Comparison of ENCODE assay signal across 18 cellular contexts in genomic region chrX:146481735-146482134, GRCh38.
"Had no signal": no experiment of that assay in that cellular context is flagged by ENCODE, and none has a peak within 500 bp of the region (broad histone marks: within the 10 kb centered on the region; RNA-seq: fewer than 3 reads in every experiment).

No MANE protein-coding gene starts in this region.

- H3K36me3 Mint-ChIP-seq: activated naive CD4-positive, alpha-beta T cell treated with anti-CD3 and anti-CD28 coated beads, Interleukin-2, amount 50 U/mL, for 24 hours; brain; mesothelial cell of epicardium; natural killer cell had no signal

- H3K9me3 ChIP-seq: left lung, prostate gland, testis, upper lobe of left lung had no signal

- H3K27me3 ChIP-seq: heart right ventricle, left lung, spleen, testis, upper lobe of left lung had no signal

- H3K27ac ChIP-seq: heart right ventricle, left lung, prostate gland, spleen, testis, upper lobe of left lung had no signal

- H3K36me3 ChIP-seq: heart right ventricle, left lung, prostate gland, spleen, upper lobe of left lung had no signal

- H3K4me3 Mint-ChIP-seq: activated CD8-positive, alpha-beta T cell treated with anti-CD3 and anti-CD28 coated beads, Interleukin-2, amount 10 ng/mL, durations not matched to agents 7 days and 5 days; activated naive CD4-positive, alpha-beta T cell treated with anti-CD3 and anti-CD28 coated beads, Interleukin-2, amount 50 U/mL, for 24 hours; brain; mesothelial cell of epicardium; natural killer cell had no signal

- H3K4me1 ChIP-seq: heart right ventricle, left lung, prostate gland, spleen, testis, upper lobe of left lung had no signal

- H3K27me3 Mint-ChIP-seq: activated naive CD4-positive, alpha-beta T cell treated with anti-CD3 and anti-CD28 coated beads, Interleukin-2, amount 50 U/mL, for 24 hours had no signal

- DNase-seq: activated CD4-positive, alpha-beta T cell treated with anti-CD3 and anti-CD28 coated beads for 1 hour; activated CD4-positive, alpha-beta T cell treated with anti-CD3 and anti-CD28 coated beads, Interleukin-2, amount 50 U/mL, for 1 hour; activated CD8-positive, alpha-beta T cell treated with anti-CD3 and anti-CD28 coated beads, Interleukin-2, amount 10 ng/mL, durations not matched to agents 7 days and 5 days; activated gamma-delta T cell treated with Interleukin-2 at 50 U/mL for 16 hours; aorta; heart right ventricle; left lung; natural killer cell; spleen; stimulated activated CD4-positive, alpha-beta T cell treated with anti-CD3 and anti-CD28 coated beads, Interleukin-4, amount 100 ng/mL, for 1 hour; stimulated activated naive CD4-positive, alpha-beta T cell; testis; upper lobe of left lung had no signal

- ATAC-seq: activated CD8-positive, alpha-beta T cell treated with anti-CD3 and anti-CD28 coated beads, Interleukin-2, amount 10 ng/mL, durations not matched to agents 7 days and 5 days; heart right ventricle; left lung; natural killer cell had no signal

- H3K27ac Mint-ChIP-seq: activated CD8-positive, alpha-beta T cell treated with anti-CD3 and anti-CD28 coated beads, Interleukin-2, amount 10 ng/mL, durations not matched to agents 7 days and 5 days; activated naive CD4-positive, alpha-beta T cell treated with anti-CD3 and anti-CD28 coated beads, Interleukin-2, amount 50 U/mL, for 24 hours; brain; mesothelial cell of epicardium; natural killer cell had no signal

- H3K4me1 Mint-ChIP-seq: activated naive CD4-positive, alpha-beta T cell treated with anti-CD3 and anti-CD28 coated beads, Interleukin-2, amount 50 U/mL, for 24 hours; brain; mesothelial cell of epicardium; natural killer cell had no signal

- H3K4me3 ChIP-seq: heart right ventricle, left lung, lung, prostate gland, spleen, testis, upper lobe of left lung had no signal

- H3K9me3 Mint-ChIP-seq: activated naive CD4-positive, alpha-beta T cell treated with anti-CD3 and anti-CD28 coated beads, Interleukin-2, amount 50 U/mL, for 24 hours had no signal
